ENCODE assay signal across 27 cellular contexts in the genomic region with DNA sequence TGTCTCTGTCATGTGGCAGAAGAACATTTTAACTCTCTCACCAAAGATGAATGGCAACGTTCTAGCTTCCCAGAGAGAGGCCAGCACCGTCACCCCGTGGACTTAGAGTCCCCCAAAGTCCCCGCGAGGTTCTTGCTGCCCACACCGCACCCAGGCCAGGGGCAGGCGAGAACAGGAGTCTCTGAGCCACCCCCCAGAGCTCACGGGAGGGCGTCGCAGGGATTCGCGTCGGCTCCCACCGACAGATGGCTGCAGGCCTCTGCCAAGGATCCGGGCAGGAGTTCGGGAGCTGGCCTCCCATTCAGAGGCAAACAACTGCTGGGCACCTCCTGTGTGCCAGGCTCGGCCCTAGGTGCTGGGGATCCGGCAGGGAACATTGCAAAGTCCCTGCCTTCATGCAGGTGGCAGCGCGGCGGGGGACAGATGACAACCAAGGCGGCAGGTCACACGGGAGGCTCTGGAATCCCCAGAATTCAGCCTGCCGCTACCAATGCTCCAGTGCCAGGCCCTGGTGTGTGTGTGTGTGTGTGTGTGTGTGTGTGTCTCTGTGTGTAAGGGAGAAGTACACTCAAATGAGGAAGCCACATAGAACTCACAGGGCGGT. TPM values are rescaled to one million over a fixed set of nuclear protein-coding genes. Genes with fewer than 3 reads are reported as not detected.
"Had no signal": no experiment of that assay in that cellular context is flagged by ENCODE, and none has a peak within 500 bp of the region (broad histone marks: within the 10 kb centered on the region; RNA-seq: fewer than 3 reads in every experiment).

No MANE protein-coding gene starts in this region.

- H3K27ac ChIP-seq: ascending aorta, brain microvascular endothelial cell, hepatocyte, left ventricle myocardium inferior, parathyroid adenoma, vagina, VCaP had no signal

- H3K27me3 ChIP-seq: ascending aorta, hepatocyte, vagina had no signal

- DNase-seq: activated CD4-positive, alpha-beta memory T cell treated with anti-CD3 and anti-CD28 coated beads, Interleukin-2, amount 10 ng/mL, durations not matched to agents 7 days and 5 days; activated CD4-positive, alpha-beta T cell treated with anti-CD3 and anti-CD28 coated beads, Interleukin-2, amount 10 ng/mL, durations not matched to agents 24 days and 14 days; activated CD8-positive, alpha-beta memory T cell treated with anti-CD3 and anti-CD28 coated beads, Interleukin-2, amount 10 ng/mL, durations not matched to agents 7 days and 5 days; brain microvascular endothelial cell; central memory CD4-positive, alpha-beta T cell; cortex of kidney; effector CD8-positive, alpha-beta T cell; foreskin melanocyte; kidney glomerular epithelial cell; left ventricle myocardium inferior; midbrain; natural killer cell; right cardiac atrium; stimulated activated CD4-positive, alpha-beta T cell treated with anti-CD3 and anti-CD28 coated beads, Interleukin-4, amount 100 ng/mL, for 24 hours; stimulated activated naive CD4-positive, alpha-beta T cell treated with Interleukin-2 at 50 U/mL for 16 hours; trophoblast cell had no signal

RNA-seq across cellular contexts. Expression of a gene that starts 25.3 kb away (rescaled TPM):
- total RNA-seq: activated CD4-positive, alpha-beta memory T cell treated with anti-CD3 and anti-CD28 coated beads, Interleukin-2, amount 10 ng/mL, durations not matched to agents 7 days and 5 days; activated CD8-positive, alpha-beta memory T cell treated with anti-CD3 and anti-CD28 coated beads, Interleukin-2, amount 10 ng/mL, durations not matched to agents 7 days and 5 days; activated naive CD4-positive, alpha-beta T cell treated with anti-CD3 and anti-CD28 coated beads, Interleukin-2, amount 50 U/mL, for 72 hours; lung microvascular endothelial cell; natural killer cell; T-helper 2 cell treated with Interferon-gamma antibody and Interleukin-4, amounts not matched to agents 100 ng/mL and 5 ng/mL, for 36 hours had no signal

RNA-seq across cellular contexts. Expression of a gene that starts 29.2 kb away (rescaled TPM):
- total RNA-seq: activated CD4-positive, alpha-beta memory T cell treated with anti-CD3 and anti-CD28 coated beads, Interleukin-2, amount 10 ng/mL, durations not matched to agents 7 days and 5 days; activated CD4-positive, alpha-beta T cell treated with anti-CD3 and anti-CD28 coated beads, Interleukin-2, amount 10 ng/mL, durations not matched to agents 24 days and 14 days; activated CD8-positive, alpha-beta memory T cell treated with anti-CD3 and anti-CD28 coated beads, Interleukin-2, amount 10 ng/mL, durations not matched to agents 7 days and 5 days; activated naive CD4-positive, alpha-beta T cell treated with anti-CD3 and anti-CD28 coated beads, Interleukin-2, amount 50 U/mL, for 72 hours; activated T-helper 1 cell treated with anti-CD3 and anti-CD28 coated beads, Interleukin-12 subunit alpha, Interleukin-12 subunit beta, Interleukin-2, Interleukin-4 antibody, amounts not matched to agents 30 ng/mL and 10 ng/mL and 1 ng/mL, durations not matched to agents 14 hours and 24 hours and 36 hours; ascending aorta; left ventricle myocardium inferior; lung microvascular endothelial cell; natural killer cell; pulmonary artery endothelial cell; right cardiac atrium; subcutaneous adipose tissue; T-helper 2 cell treated with Interferon-gamma antibody and Interleukin-4, amounts not matched to agents 100 ng/mL and 5 ng/mL, for 36 hours; vagina had no signal
